ENCODE assay signal across 19 cellular contexts in genomic region chr10:71610651-71611050, GRCh38.
"Had no signal": no experiment of that assay in that cellular context is flagged by ENCODE, and none has a peak within 500 bp of the region (broad histone marks: within the 10 kb centered on the region; RNA-seq: fewer than 3 reads in every experiment).

No MANE protein-coding gene starts in this region.

- H3K36me3 ChIP-seq: colonic mucosa, esophagus muscularis mucosa, heart left ventricle, neutrophil, tibial nerve, upper lobe of right lung, vagina had no signal

- H3K4me3 Mint-ChIP-seq: naive B cell, nephron had no signal

- ATAC-seq: heart left ventricle, right cardiac atrium, upper lobe of right lung had no signal

- H3K4me1 ChIP-seq: testis, vagina had no signal

- H3K27me3 ChIP-seq: colonic mucosa, esophagus muscularis mucosa, heart left ventricle, testis, tibial nerve, upper lobe of right lung, vagina had no signal

- DNase-seq: colonic mucosa; effector memory CD4-positive, alpha-beta T cell; foreskin fibroblast; heart left ventricle; kidney glomerular epithelial cell; mesendoderm; naive B cell; right cardiac atrium; small intestine; stimulated activated CD4-positive, alpha-beta T cell treated with anti-CD3 and anti-CD28 coated beads, Interleukin-12 subunit alpha, Interleukin-12 subunit beta, amount 100 ng/mL, for 4 hours; stimulated activated naive CD4-positive, alpha-beta T cell; testis; upper lobe of right lung had no signal

- H3K4me3 ChIP-seq: colonic mucosa, esophagus muscularis mucosa, heart left ventricle, testis, tibial nerve, upper lobe of right lung, vagina had no signal

- H3K27ac ChIP-seq: colonic mucosa, epithelial cell of prostate, heart left ventricle, neutrophil, testis, tibial nerve, upper lobe of right lung, vagina had no signal

- H3K9me3 Mint-ChIP-seq: naive B cell, nephron had no signal

- H3K9me3 ChIP-seq: colonic mucosa, esophagus muscularis mucosa, heart left ventricle, neutrophil, testis, tibial nerve, upper lobe of right lung, vagina had no signal
